In the genomic region with DNA sequence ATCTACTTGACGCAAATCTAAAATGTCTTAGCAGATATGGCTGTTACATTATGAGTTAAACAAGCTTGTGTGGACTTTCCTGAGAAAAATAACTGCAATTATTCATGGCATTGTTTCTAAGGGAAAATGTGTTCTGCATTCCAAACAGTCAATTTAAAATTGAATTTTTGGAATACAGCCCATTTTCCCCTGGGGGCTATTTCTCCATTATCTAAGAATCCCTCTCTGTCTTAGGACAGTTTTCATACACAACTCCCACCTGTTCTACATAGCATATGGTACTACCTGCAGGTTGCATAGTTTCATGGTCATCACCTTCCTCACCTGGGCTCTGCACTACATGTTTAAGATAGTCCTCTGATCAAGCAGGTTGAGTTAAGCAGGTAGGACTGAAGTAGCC, we compare ENCODE assay signal across 18 cellular contexts.
"Had no signal": no experiment of that assay in that cellular context is flagged by ENCODE, and none has a peak within 500 bp of the region (broad histone marks: within the 10 kb centered on the region; RNA-seq: fewer than 3 reads in every experiment).

No MANE protein-coding gene starts in this region.

- H3K4me1 ChIP-seq: heart left ventricle, psoas muscle, right lobe of liver, testis, tibial nerve had no signal

- H3K9me3 Mint-ChIP-seq: naive thymus-derived CD4-positive, alpha-beta T cell; nephron progenitor cell; stimulated activated naive B cell treated with anti-CD40 and anti-IgM and Interleukin-4, amounts not matched to agents 10 μg/mL and 1 μg/mL and 100 μg/mL, for 72 hours; stimulated activated naive CD8-positive, alpha-beta T cell treated with anti-CD3 and anti-CD28 coated beads, Interleukin-15, amount 100 ng/mL, for 72 hours had no signal

- H3K27ac ChIP-seq: coronary artery, heart left ventricle, neutrophil, psoas muscle, right lobe of liver, testis, tibial nerve had no signal

- H3K27me3 ChIP-seq: neutrophil, right lobe of liver, testis, tibial nerve had no signal

- H3K27ac Mint-ChIP-seq: nephron progenitor cell; stimulated activated naive B cell treated with anti-CD40 and anti-IgM and Interleukin-4, amounts not matched to agents 10 μg/mL and 1 μg/mL and 100 μg/mL, for 72 hours had no signal

- H3K4me1 Mint-ChIP-seq: nephron progenitor cell; stimulated activated naive B cell treated with anti-CD40 and anti-IgM and Interleukin-4, amounts not matched to agents 10 μg/mL and 1 μg/mL and 100 μg/mL, for 72 hours; stimulated activated naive CD8-positive, alpha-beta T cell treated with anti-CD3 and anti-CD28 coated beads, Interleukin-15, amount 100 ng/mL, for 72 hours had no signal

- DNase-seq: effector CD4-positive, alpha-beta T cell; foreskin melanocyte; heart left ventricle; hippocampal formation; mesendoderm; naive thymus-derived CD4-positive, alpha-beta T cell; nephron progenitor cell; psoas muscle; retina; right lobe of liver; stimulated activated CD4-positive, alpha-beta T cell treated with anti-CD3 and anti-CD28 coated beads, Interleukin-2, amount 100 ng/mL, for 24 hours; stimulated activated CD4-positive, alpha-beta T cell treated with anti-CD3 and anti-CD28 coated beads, Interleukin-4, amount 100 ng/mL, for 4 hours; stimulated activated naive B cell treated with anti-CD40 and anti-IgM and Interleukin-4, amounts not matched to agents 10 μg/mL and 1 μg/mL and 100 μg/mL, for 72 hours; stimulated activated naive CD8-positive, alpha-beta T cell treated with anti-CD3 and anti-CD28 coated beads, Interleukin-15, amount 100 ng/mL, for 72 hours; testis had no signal

- H3K9me3 ChIP-seq: heart left ventricle, neutrophil, psoas muscle, right lobe of liver, testis, tibial nerve had no signal

- H3K4me3 ChIP-seq: coronary artery, heart left ventricle, psoas muscle, right lobe of liver, testis, tibial nerve had no signal

- H3K36me3 ChIP-seq: heart left ventricle, neutrophil, right lobe of liver, tibial nerve had no signal

- H3K36me3 Mint-ChIP-seq: naive thymus-derived CD4-positive, alpha-beta T cell; stimulated activated naive B cell treated with anti-CD40 and anti-IgM and Interleukin-4, amounts not matched to agents 10 μg/mL and 1 μg/mL and 100 μg/mL, for 72 hours had no signal

- H3K4me3 Mint-ChIP-seq: naive thymus-derived CD4-positive, alpha-beta T cell; nephron progenitor cell; stimulated activated naive B cell treated with anti-CD40 and anti-IgM and Interleukin-4, amounts not matched to agents 10 μg/mL and 1 μg/mL and 100 μg/mL, for 72 hours; stimulated activated naive CD8-positive, alpha-beta T cell treated with anti-CD3 and anti-CD28 coated beads, Interleukin-15, amount 100 ng/mL, for 72 hours had no signal
